In genomic region chr6:44338228-44339122, GRCh38 we compare ENCODE assay signal across 8 cellular contexts. TPM values are rescaled to one million over a fixed set of nuclear protein-coding genes. Genes with fewer than 3 reads are reported as not detected.
DNase-seq lines count a peak whose midpoint lies in the region; ATAC-seq and TF ChIP-seq lines count a peak whose summit lies in the region.

No MANE protein-coding gene starts in this region.

- H3K4me3 ChIP-seq in GM12865 (ENCODE audit: low read depth, low read length), result no peak overlapping the region

- DNase-seq in GM12865 (ENCODE audit: low read depth) (peak; percentile 79), NCI-H748 treated with DMSO at 0.1 percent for 48 hours (lab: John Stamatoyannopoulos, UW) (peak; percentile 79), dermis microvascular lymphatic vessel endothelial cell (ENCODE audit: low read depth in 2 of 2) (peak; percentile 46 to 64), medulla oblongata (ENCODE audit: extremely low spot score) (peak; percentile 82)
- DNase-seq in activated CD4-positive, alpha-beta T cell treated with anti-CD3 and anti-CD28 coated beads, Interleukin-2, amount 50 U/mL, for 4 hours, result peak; percentile 61 to 65
- DNase-seq in stimulated activated CD8-positive, alpha-beta memory T cell treated with anti-CD3 and anti-CD28 coated beads, Interleukin-15, amount 100 ng/mL, for 24 hours (ENCODE audit: low read depth), result peak; percentile 17

- peak; percentile 69 for TF ChIP-seq CTCF in GM12865 (IDR thresholded peaks at IDR 0.05; ENCODE audit: insufficient read depth, low read depth, low read length, missing control alignments)

- ATAC-seq in HG03565 (IDR thresholded peaks at IDR 0.05; ENCODE audit: unreplicated experiment), result peak; percentile 67
- no peak for ATAC-seq in GM18870 (IDR thresholded peaks at IDR 0.05; ENCODE audit: unreplicated experiment)

RNA-seq across cellular contexts. Expression of gene SPATS1, which starts 4.0 kb away (rescaled TPM):
- total RNA-seq in dermis microvascular lymphatic vessel endothelial cell, result not detected in 2 replicates

RNA-seq across cellular contexts. Expression of gene AARS2, which starts 25.3 kb away (rescaled TPM):
- 10.7 and 12.6 TPM in 2 replicates for total RNA-seq in dermis microvascular lymphatic vessel endothelial cell

RNA-seq across cellular contexts. Expression of gene CDC5L, which starts 49.0 kb away (rescaled TPM):
- total RNA-seq in dermis microvascular lymphatic vessel endothelial cell, result 14.0 and 15.4 TPM in 2 replicates

Comparison
In these comparisons a context has a peak if more than half of its experiments do, and no peak if none do; other contexts are left out.
1. DNase-seq: peak in every context shown above with its lines; median percentile 82 in medulla oblongata; 79 in GM12865; 79 in NCI-H748 treated with DMSO at 0.1 percent for 48 hours; 63 in activated CD4-positive, alpha-beta T cell treated with anti-CD3 and anti-CD28 coated beads, Interleukin-2, amount 50 U/mL, for 4 hours; 55 in dermis microvascular lymphatic vessel endothelial cell; 17 in stimulated activated CD8-positive, alpha-beta memory T cell treated with anti-CD3 and anti-CD28 coated beads, Interleukin-15, amount 100 ng/mL, for 24 hours.